In the genomic region with DNA sequence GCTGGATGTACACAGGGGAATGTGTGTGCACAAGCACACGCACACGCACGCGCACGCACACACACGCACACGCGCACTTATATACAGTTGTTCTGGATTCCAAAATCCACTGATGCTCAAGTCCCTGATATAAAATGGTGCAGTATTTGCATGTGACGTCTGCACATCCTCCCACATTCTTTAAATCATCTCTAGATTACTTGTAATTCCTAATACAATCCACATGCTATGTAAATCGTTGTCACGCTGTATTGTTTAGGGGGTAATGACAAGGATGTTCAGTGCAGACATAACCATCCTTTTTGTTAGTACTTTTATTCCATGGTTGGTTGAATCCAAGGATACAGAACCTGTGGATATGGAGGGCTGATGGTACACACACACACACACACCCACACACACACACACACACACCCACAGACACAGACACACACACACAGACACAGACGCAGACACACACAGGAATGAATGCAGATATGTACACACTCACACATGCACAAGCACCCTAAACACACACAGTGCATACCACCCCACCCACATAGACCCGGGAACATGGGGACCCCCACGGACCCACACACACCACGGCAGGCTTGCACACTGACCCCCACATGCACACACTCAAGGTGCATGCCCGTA, we compare ENCODE assay signal across 17 cellular contexts.
DNase-seq lines count a peak whose midpoint lies in the region; TF ChIP-seq lines count a peak whose summit lies in the region.
"Had no signal": no experiment of that assay in that cellular context is flagged by ENCODE, and none has a peak within 500 bp of the region (broad histone marks: within the 10 kb centered on the region; RNA-seq: fewer than 3 reads in every experiment).

No MANE protein-coding gene starts in this region.

- no peak overlapping the region for H2BK120ac ChIP-seq in neuronal stem cell (ENCODE audit: low read depth, low read length)

- no peaks in the 10 kb centered on the region for H3F3A ChIP-seq in MM.1S (ENCODE audit: insufficient read depth, low read length)

- no peaks in the 10 kb centered on the region for H3K79me2 ChIP-seq in MM.1S (ENCODE audit: low read length)

- H3K27ac ChIP-seq in A673 (ENCODE audit: low read depth, low read length, poor library complexity, severe bottlenecking) (no peak overlapping the region), neuronal stem cell (replicated peaks; ENCODE audit: low read length) (no peak overlapping the region), MM.1S (ENCODE audit: low read length) (no peak overlapping the region)
- H3K27ac ChIP-seq: 22Rv1; BLaER1 treated with 17β-estradiol and CSF1 and Interleukin-3, amounts not matched to agents 10 nM and 100 nM; HL-60 had no signal

- H3K4me1 Mint-ChIP-seq in HFFc6 (ENCODE audit: low read depth) = peaks cover 47% of the 10 kb centered on the region
- peaks cover 30% of the 10 kb centered on the region for H3K4me1 Mint-ChIP-seq in endothelial cell (ENCODE audit: unreplicated experiment)
- peaks cover 11% of the 10 kb centered on the region for H3K4me1 Mint-ChIP-seq in activated CD4-positive, alpha-beta T cell treated with anti-CD3 and anti-CD28 coated beads, Interleukin-2, amount 10 ng/mL, durations not matched to agents 24 days and 14 days

- H3K27me3 Mint-ChIP-seq in HFFc6 (ENCODE audit: insufficient read depth) (peaks cover 8% of the 10 kb centered on the region), endothelial cell (ENCODE audit: unreplicated experiment) (peaks cover 14% of the 10 kb centered on the region)
- peaks cover 3% of the 10 kb centered on the region for H3K27me3 Mint-ChIP-seq in activated CD4-positive, alpha-beta T cell treated with anti-CD3 and anti-CD28 coated beads, Interleukin-2, amount 10 ng/mL, durations not matched to agents 24 days and 14 days

- H3K4ac ChIP-seq in neuronal stem cell (ENCODE audit: low read length) = no peak overlapping the region

- intact Hi-C loops in A673 (cut with micrococcal nuclease; ENCODE audit: unreplicated experiment) = loop anchor here (10.0 kb wide), 1 partner anchor 222 kb away; no protein-coding TSS in a partner anchor
- intact Hi-C loops in activated CD4-positive, alpha-beta T cell treated with anti-CD3 and anti-CD28 coated beads, Interleukin-2, amount 10 ng/mL, durations not matched to agents 24 days and 14 days (cut with micrococcal nuclease) = no loop called here

- no CpG with 5 or more reads among the region's 16 CpGs for WGBS in neuronal stem cell (ENCODE audit: extremely low coverage in 2 of 2, insufficient read length in 2 of 2, insufficient replicate concordance in 1 of 2), 2 donors

- no peaks in the 10 kb centered on the region for H3K9me3 Mint-ChIP-seq in HFFc6
- H3K9me3 Mint-ChIP-seq in endothelial cell (ENCODE audit: unreplicated experiment) = no peaks in the 10 kb centered on the region
- H3K9me3 Mint-ChIP-seq in activated CD4-positive, alpha-beta T cell treated with anti-CD3 and anti-CD28 coated beads, Interleukin-2, amount 10 ng/mL, durations not matched to agents 24 days and 14 days = no peaks in the 10 kb centered on the region
- H3K9me3 Mint-ChIP-seq: CD4-positive, CD25-positive, alpha-beta regulatory T cell; GM23338; H9 had no signal

- CTCF ChIA-PET in A673 (lab: Charles Lee) = interaction anchor here (1.5 kb wide), 1 partner anchor 501 kb away, joined by 4 read pairs; no protein-coding TSS in a partner anchor

- peaks cover 10% of the 10 kb centered on the region for H3K27me3 ChIP-seq in A673 (replicated peaks; ENCODE audit: insufficient read depth, low read depth, low read length, poor library complexity)
- peaks cover 0 to 37% (median 2%) of the 10 kb centered on the region in 3 experiments for H3K27me3 ChIP-seq in neuronal stem cell (ENCODE audit: control insufficient read depth in 3 of 3, insufficient read depth in 3 of 3, low read depth in 1 of 3, low read length in 3 of 3)
- peaks cover 64% of the 10 kb centered on the region for H3K27me3 ChIP-seq in MM.1S (replicated peaks; ENCODE audit: insufficient read depth, low read length)
- H3K27me3 ChIP-seq: BLaER1 treated with 17β-estradiol and CSF1 and Interleukin-3, amounts not matched to agents 10 nM and 100 nM had no signal

- H3K4me1 ChIP-seq in A673 (ENCODE audit: insufficient read depth, low read length, poor library complexity, severe bottlenecking) (peaks cover 5% of the 10 kb centered on the region), neuronal stem cell (ENCODE audit: control insufficient read depth in 2 of 2, insufficient read depth in 1 of 2, low read depth in 1 of 2, low read length in 2 of 2) (peaks cover 10 to 21% of the 10 kb centered on the region in 2 donors), MM.1S (ENCODE audit: low read length) (peaks cover 3% of the 10 kb centered on the region; the same call in 1 of the 2 replicates)

- H3K4me2 ChIP-seq in neuronal stem cell (ENCODE audit: insufficient read depth, low read length, poor library complexity, severe bottlenecking) (no peak overlapping the region), MM.1S (ENCODE audit: low read depth, low read length) (no peak overlapping the region)
- H3K4me2 ChIP-seq: BLaER1 treated with 17β-estradiol and CSF1 and Interleukin-3, amounts not matched to agents 10 nM and 100 nM; GM23338 had no signal

- no peaks in the 10 kb centered on the region for H3K36me3 Mint-ChIP-seq in HFFc6 (ENCODE audit: low read depth)
- peaks cover 6% of the 10 kb centered on the region for H3K36me3 Mint-ChIP-seq in endothelial cell (ENCODE audit: low read depth, unreplicated experiment)
- H3K36me3 Mint-ChIP-seq in activated CD4-positive, alpha-beta T cell treated with anti-CD3 and anti-CD28 coated beads, Interleukin-2, amount 10 ng/mL, durations not matched to agents 24 days and 14 days (ENCODE audit: low read depth) = no peaks in the 10 kb centered on the region
- H3K36me3 Mint-ChIP-seq: CD4-positive, CD25-positive, alpha-beta regulatory T cell had no signal

- no peak overlapping the region for H4K8ac ChIP-seq in neuronal stem cell (ENCODE audit: low read depth, low read length)

- H4K91ac ChIP-seq in neuronal stem cell (ENCODE audit: low read depth, low read length, poor library complexity) = no peak overlapping the region

- DNase-seq in A673 (ENCODE audit: low spot score) (peak; percentile 19), HFFc6 (no peak), endothelial cell (ENCODE audit: low spot score) (no peak), neuronal stem cell (ENCODE audit: low spot score) (no peak), activated gamma-delta T cell (lab: John Stamatoyannopoulos, UW) (no peak), MM.1S (no peak)
- DNase-seq in activated CD4-positive, alpha-beta T cell treated with anti-CD3 and anti-CD28 coated beads, Interleukin-2, amount 10 ng/mL, durations not matched to agents 24 days and 14 days = no peak
- DNase-seq: Calu3; CD4-positive, CD25-positive, alpha-beta regulatory T cell; DMS 273 treated with DMSO at 0.1 percent for 48 hours; H9 had no signal

- peak overlapping the region; percentile 5; the same call in 1 of the 2 replicates for H3K27ac Mint-ChIP-seq in HFFc6
- no peak overlapping the region for H3K27ac Mint-ChIP-seq in endothelial cell (ENCODE audit: unreplicated experiment)
- no peak overlapping the region for H3K27ac Mint-ChIP-seq in activated CD4-positive, alpha-beta T cell treated with anti-CD3 and anti-CD28 coated beads, Interleukin-2, amount 10 ng/mL, durations not matched to agents 24 days and 14 days
- H3K27ac Mint-ChIP-seq: CD4-positive, CD25-positive, alpha-beta regulatory T cell; GM23338; H9 had no signal

- POLR2A ChIA-PET in A673 (lab: Charles Lee; ENCODE audit: low non-redundant PET) = no interaction called here

- peak overlapping the region; percentile 64 for H2AK5ac ChIP-seq in neuronal stem cell (ENCODE audit: low read depth, low read length)

- H3K9me3 ChIP-seq in A673 (ENCODE audit: low read depth, low read length, poor library complexity, severe bottlenecking) = no peaks in the 10 kb centered on the region
- H3K9me3 ChIP-seq in neuronal stem cell (replicated peaks in 1 of 2; ENCODE audit: control insufficient read depth in 2 of 2, insufficient read depth in 1 of 2, low read depth in 1 of 2, low read length in 2 of 2) = no peaks in the 10 kb centered on the region
- no peaks in the 10 kb centered on the region for H3K9me3 ChIP-seq in MM.1S (replicated peaks; ENCODE audit: insufficient read depth, low read length)
- H3K9me3 ChIP-seq: BLaER1 treated with 17β-estradiol and CSF1 and Interleukin-3, amounts not matched to agents 10 nM and 100 nM had no signal

- no peak overlapping the region for H2AFZ ChIP-seq in neuronal stem cell (ENCODE audit: low read length)
- H2AFZ ChIP-seq in MM.1S (ENCODE audit: low read length) = no peak overlapping the region
- H2AFZ ChIP-seq: GM23338 had no signal

- peaks cover 4% of the 10 kb centered on the region for H3K79me1 ChIP-seq in neuronal stem cell (ENCODE audit: low read depth, low read length)

- no peak overlapping the region for H2BK5ac ChIP-seq in neuronal stem cell (ENCODE audit: low read length)

- H3K4me3 Mint-ChIP-seq in HFFc6 = no peak overlapping the region
- peak overlapping the region; percentile 67 for H3K4me3 Mint-ChIP-seq in endothelial cell (ENCODE audit: unreplicated experiment)
- no peak overlapping the region for H3K4me3 Mint-ChIP-seq in activated CD4-positive, alpha-beta T cell treated with anti-CD3 and anti-CD28 coated beads, Interleukin-2, amount 10 ng/mL, durations not matched to agents 24 days and 14 days
- H3K4me3 Mint-ChIP-seq: CD4-positive, CD25-positive, alpha-beta regulatory T cell; GM23338; H9 had no signal

- no TSS peak for BruUV-seq in A673 (replicated peaks; lab: Mats Ljungman, UMichigan)

- H3K9ac ChIP-seq in neuronal stem cell (ENCODE audit: low read depth, low read length, poor library complexity) (peak overlapping the region; percentile 13), MM.1S (ENCODE audit: low read length) (no peak overlapping the region)
- H3K9ac ChIP-seq: BLaER1 treated with 17β-estradiol and CSF1 and Interleukin-3, amounts not matched to agents 10 nM and 100 nM had no signal

- H2BK15ac ChIP-seq in neuronal stem cell (ENCODE audit: low read length) = no peak overlapping the region

- no peaks in the 10 kb centered on the region for H4K20me1 ChIP-seq in MM.1S (ENCODE audit: insufficient read depth, low read length)

- no peak for TF ChIP-seq CTCF in A673 (conservative IDR thresholded peaks at IDR 0.05; ENCODE audit: low read depth, low read length)
- no peak for TF ChIP-seq CTCF in HFFc6 (IDR thresholded peaks at IDR 0.05)
- no peak for TF ChIP-seq CTCF in endothelial cell (IDR thresholded peaks at IDR 0.05; ENCODE audit: unreplicated experiment)
- no peak for TF ChIP-seq CTCF in MM.1S (IDR thresholded peaks at IDR 0.05; ENCODE audit: low read length)

- H3K36me3 ChIP-seq in A673 (ENCODE audit: insufficient read depth, low read length, poor library complexity, severe bottlenecking) (no peaks in the 10 kb centered on the region), neuronal stem cell (replicated peaks in 1 of 2; ENCODE audit: control insufficient read depth in 2 of 2, insufficient read depth in 2 of 2, low read length in 2 of 2) (no peaks in the 10 kb centered on the region), MM.1S (replicated peaks; ENCODE audit: insufficient read depth, low read length) (no peaks in the 10 kb centered on the region)
- H3K36me3 ChIP-seq: BLaER1 treated with 17β-estradiol and CSF1 and Interleukin-3, amounts not matched to agents 10 nM and 100 nM had no signal

- H3K14ac ChIP-seq in neuronal stem cell (ENCODE audit: low read length) = no peak overlapping the region

- H3K4me3 ChIP-seq in A673 (ENCODE audit: low read depth, low read length, poor library complexity, severe bottlenecking) = no peak overlapping the region
- H3K4me3 ChIP-seq in neuronal stem cell (ENCODE audit: low read length in 2 of 2) = no peak overlapping the region
- no peak overlapping the region for H3K4me3 ChIP-seq in MM.1S (ENCODE audit: low read length)
- H3K4me3 ChIP-seq: BLaER1 treated with 17β-estradiol and CSF1 and Interleukin-3, amounts not matched to agents 10 nM and 100 nM; GM12878; GM23338; K562 had no signal

- no peak overlapping the region for H2BK12ac ChIP-seq in neuronal stem cell (ENCODE audit: low read length)

- H3K23ac ChIP-seq in neuronal stem cell (ENCODE audit: low read depth, low read length, poor library complexity) = peak overlapping the region; percentile 21

- no peaks in the 10 kb centered on the region for H3K9me2 ChIP-seq in MM.1S (replicated peaks; ENCODE audit: insufficient read depth, low read length)

- peak overlapping the region; percentile 5 for H3K18ac ChIP-seq in neuronal stem cell (ENCODE audit: low read length)
